In the genomic region with DNA sequence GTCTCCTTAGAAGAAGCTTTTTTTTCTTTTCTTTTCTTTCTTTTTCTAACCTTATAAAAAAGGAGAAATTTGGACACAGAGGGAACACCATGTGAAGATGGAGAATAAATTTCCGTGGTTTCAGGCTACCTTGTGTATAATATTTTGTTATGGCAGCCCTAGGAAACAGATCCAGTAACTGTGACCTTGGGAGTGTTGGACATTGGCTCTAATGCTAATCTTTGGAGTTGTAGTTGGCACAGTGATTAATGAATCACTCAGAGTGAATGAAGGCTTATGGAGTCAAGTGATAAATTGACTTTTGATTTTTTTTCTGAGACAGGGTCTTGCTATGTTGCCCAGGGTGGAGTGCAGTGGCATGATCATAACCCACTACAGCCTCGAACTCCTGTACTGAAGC, we compare ENCODE assay signal across 2 cellular contexts.
A peak's percentile ranks its signal among the peaks of the same experiment; 100 is the strongest.
TF ChIP-seq lines count a peak whose summit lies in the region.

No MANE protein-coding gene starts in this region.

TF ChIP-seq in K562, 482 proteins besides CTCF, POLR2A, EP300 and RAD21:
- peak; percentile 45 for TF ChIP-seq ZNF121 (CRISPR knock-in tag; conservative IDR thresholded peaks at IDR 0.05)
- TF ChIP-seq, protein P1, sequence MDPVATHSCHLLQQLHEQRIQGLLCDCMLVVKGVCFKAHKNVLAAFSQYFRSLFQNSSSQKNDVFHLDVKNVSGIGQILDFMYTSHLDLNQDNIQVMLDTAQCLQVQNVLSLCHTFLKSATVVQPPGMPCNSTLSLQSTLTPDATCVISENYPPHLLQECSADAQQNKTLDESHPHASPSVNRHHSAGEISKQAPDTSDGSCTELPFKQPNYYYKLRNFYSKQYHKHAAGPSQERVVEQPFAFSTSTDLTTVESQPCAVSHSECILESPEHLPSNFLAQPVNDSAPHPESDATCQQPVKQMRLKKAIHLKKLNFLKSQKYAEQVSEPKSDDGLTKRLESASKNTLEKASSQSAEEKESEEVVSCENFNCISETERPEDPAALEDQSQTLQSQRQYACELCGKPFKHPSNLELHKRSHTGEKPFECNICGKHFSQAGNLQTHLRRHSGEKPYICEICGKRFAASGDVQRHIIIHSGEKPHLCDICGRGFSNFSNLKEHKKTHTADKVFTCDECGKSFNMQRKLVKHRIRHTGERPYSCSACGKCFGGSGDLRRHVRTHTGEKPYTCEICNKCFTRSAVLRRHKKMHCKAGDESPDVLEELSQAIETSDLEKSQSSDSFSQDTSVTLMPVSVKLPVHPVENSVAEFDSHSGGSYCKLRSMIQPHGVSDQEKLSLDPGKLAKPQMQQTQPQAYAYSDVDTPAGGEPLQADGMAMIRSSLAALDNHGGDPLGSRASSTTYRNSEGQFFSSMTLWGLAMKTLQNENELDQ (CRISPR knock-in tag; IDR thresholded peaks at IDR 0.05; ENCODE audit: borderline replicate concordance), result no peak

TF ChIP-seq in GM23338, 12 proteins besides CTCF, POLR2A, EP300 and RAD21:
- TF ChIP-seq ZNF114 (CRISPR knock-in tag; IDR thresholded peaks at IDR 0.05), result no peak
- TF ChIP-seq, protein P2, sequence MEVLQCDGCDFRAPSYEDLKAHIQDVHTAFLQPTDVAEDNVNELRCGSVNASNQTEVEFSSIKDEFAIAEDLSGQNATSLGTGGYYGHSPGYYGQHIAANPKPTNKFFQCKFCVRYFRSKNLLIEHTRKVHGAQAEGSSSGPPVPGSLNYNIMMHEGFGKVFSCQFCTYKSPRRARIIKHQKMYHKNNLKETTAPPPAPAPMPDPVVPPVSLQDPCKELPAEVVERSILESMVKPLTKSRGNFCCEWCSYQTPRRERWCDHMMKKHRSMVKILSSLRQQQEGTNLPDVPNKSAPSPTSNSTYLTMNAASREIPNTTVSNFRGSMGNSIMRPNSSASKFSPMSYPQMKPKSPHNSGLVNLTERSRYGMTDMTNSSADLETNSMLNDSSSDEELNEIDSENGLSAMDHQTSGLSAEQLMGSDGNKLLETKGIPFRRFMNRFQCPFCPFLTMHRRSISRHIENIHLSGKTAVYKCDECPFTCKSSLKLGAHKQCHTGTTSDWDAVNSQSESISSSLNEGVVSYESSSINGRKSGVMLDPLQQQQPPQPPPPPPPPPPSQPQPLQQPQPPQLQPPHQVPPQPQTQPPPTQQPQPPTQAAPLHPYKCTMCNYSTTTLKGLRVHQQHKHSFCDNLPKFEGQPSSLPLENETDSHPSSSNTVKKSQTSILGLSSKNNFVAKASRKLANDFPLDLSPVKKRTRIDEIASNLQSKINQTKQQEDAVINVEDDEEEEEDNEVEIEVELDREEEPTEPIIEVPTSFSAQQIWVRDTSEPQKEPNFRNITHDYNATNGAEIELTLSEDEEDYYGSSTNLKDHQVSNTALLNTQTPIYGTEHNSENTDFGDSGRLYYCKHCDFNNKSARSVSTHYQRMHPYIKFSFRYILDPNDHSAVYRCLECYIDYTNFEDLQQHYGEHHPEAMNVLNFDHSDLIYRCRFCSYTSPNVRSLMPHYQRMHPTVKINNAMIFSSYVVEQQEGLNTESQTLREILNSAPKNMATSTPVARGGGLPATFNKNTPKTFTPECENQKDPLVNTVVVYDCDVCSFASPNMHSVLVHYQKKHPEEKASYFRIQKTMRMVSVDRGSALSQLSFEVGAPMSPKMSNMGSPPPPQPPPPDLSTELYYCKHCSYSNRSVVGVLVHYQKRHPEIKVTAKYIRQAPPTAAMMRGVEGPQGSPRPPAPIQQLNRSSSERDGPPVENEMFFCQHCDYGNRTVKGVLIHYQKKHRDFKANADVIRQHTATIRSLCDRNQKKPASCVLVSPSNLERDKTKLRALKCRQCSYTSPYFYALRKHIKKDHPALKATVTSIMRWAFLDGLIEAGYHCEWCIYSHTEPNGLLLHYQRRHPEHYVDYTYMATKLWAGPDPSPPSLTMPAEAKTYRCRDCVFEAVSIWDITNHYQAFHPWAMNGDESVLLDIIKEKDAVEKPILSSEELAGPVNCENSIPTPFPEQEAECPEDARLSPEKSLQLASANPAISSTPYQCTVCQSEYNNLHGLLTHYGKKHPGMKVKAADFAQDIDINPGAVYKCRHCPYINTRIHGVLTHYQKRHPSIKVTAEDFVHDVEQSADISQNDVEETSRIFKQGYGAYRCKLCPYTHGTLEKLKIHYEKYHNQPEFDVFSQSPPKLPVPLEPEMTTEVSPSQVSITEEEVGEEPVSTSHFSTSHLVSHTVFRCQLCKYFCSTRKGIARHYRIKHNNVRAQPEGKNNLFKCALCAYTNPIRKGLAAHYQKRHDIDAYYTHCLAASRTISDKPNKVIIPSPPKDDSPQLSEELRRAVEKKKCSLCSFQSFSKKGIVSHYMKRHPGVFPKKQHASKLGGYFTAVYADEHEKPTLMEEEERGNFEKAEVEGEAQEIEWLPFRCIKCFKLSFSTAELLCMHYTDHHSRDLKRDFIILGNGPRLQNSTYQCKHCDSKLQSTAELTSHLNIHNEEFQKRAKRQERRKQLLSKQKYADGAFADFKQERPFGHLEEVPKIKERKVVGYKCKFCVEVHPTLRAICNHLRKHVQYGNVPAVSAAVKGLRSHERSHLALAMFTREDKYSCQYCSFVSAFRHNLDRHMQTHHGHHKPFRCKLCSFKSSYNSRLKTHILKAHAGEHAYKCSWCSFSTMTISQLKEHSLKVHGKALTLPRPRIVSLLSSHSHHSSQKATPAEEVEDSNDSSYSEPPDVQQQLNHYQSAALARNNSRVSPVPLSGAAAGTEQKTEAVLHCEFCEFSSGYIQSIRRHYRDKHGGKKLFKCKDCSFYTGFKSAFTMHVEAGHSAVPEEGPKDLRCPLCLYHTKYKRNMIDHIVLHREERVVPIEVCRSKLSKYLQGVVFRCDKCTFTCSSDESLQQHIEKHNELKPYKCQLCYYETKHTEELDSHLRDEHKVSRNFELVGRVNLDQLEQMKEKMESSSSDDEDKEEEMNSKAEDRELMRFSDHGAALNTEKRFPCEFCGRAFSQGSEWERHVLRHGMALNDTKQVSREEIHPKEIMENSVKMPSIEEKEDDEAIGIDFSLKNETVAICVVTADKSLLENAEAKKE (CRISPR knock-in tag; IDR thresholded peaks at IDR 0.05), result no peak
- TF ChIP-seq CREB1 (CRISPR knock-in tag; IDR thresholded peaks at IDR 0.05; ENCODE audit: low read depth), result no peak
- TF ChIP-seq, protein P3, sequence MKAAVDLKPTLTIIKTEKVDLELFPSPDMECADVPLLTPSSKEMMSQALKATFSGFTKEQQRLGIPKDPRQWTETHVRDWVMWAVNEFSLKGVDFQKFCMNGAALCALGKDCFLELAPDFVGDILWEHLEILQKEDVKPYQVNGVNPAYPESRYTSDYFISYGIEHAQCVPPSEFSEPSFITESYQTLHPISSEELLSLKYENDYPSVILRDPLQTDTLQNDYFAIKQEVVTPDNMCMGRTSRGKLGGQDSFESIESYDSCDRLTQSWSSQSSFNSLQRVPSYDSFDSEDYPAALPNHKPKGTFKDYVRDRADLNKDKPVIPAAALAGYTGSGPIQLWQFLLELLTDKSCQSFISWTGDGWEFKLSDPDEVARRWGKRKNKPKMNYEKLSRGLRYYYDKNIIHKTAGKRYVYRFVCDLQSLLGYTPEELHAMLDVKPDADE (IDR thresholded peaks at IDR 0.05), result no peak
- no peak for TF ChIP-seq EZH2phosphoT487 (IDR thresholded peaks at IDR 0.05; ENCODE audit: unreplicated experiment)
- TF ChIP-seq POLR2AphosphoS5 (IDR thresholded peaks at IDR 0.05; ENCODE audit: low read depth), result no peak
- no peak for TF ChIP-seq REST (IDR thresholded peaks at IDR 0.05; ENCODE audit: unreplicated experiment)
- TF ChIP-seq ZNF331 (CRISPR knock-in tag; IDR thresholded peaks at IDR 0.05; ENCODE audit: low read depth), result no peak
- TF ChIP-seq STAT1 (IDR thresholded peaks at IDR 0.05; ENCODE audit: unreplicated experiment), result no peak
- no peak for TF ChIP-seq EZH2 (IDR thresholded peaks at IDR 0.05; ENCODE audit: low read depth, unreplicated experiment)
- TF ChIP-seq JUNB (IDR thresholded peaks at IDR 0.05; ENCODE audit: unreplicated experiment), result no peak
- TF ChIP-seq NANOG (IDR thresholded peaks at IDR 0.05; ENCODE audit: borderline replicate concordance), result no peak
